18 cellular contexts compared by ENCODE assay signal in the genomic region with DNA sequence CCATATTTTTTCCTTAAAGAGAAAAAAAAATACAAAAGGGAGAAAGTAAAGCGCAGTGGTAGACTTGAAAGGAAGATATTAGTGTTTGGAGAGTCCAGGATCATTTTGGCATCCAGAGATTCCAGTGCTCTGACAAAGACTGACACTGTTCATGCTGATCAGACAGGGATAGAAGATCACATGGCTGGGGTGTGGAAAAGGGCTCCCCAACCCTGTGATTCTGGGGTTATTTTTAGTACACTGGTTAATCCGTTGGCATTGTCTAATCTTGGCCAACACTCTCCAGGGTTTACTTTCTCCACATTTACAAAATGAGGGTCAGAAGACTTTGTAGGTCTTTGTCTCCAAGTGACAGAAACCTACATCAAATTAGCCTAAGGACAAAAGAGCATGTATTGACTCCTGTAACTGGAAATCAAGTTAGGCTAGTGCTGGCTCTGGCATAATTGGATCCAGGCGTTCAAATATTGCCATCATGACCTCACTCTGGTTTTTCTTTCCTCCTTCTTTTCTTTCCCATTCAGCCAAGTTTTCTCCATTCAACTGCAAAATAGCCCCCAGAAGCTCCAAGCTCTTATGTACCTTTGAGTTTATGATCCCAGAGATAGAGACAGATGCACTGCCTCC.
"Had no signal": no experiment of that assay in that cellular context is flagged by ENCODE, and none has a peak within 500 bp of the region (broad histone marks: within the 10 kb centered on the region; RNA-seq: fewer than 3 reads in every experiment).

No MANE protein-coding gene starts in this region.

- H3K27ac Mint-ChIP-seq: naive thymus-derived CD4-positive, alpha-beta T cell had no signal

- ATAC-seq: gastrocnemius medialis; naive thymus-derived CD4-positive, alpha-beta T cell; stimulated activated naive CD8-positive, alpha-beta T cell treated with anti-CD3 and anti-CD28 coated beads, Interleukin-15, Interleukin-2, amounts not matched to agents 100 U/mL and 50 U/mL, for 24 hours had no signal

- H3K4me1 ChIP-seq: colonic mucosa, right atrium auricular region, sigmoid colon, upper lobe of left lung, uterus had no signal

- H3K9me3 ChIP-seq: colonic mucosa, gastrocnemius medialis, left ventricle myocardium inferior, neutrophil, right atrium auricular region, sigmoid colon, tibial artery, upper lobe of left lung, uterus had no signal

- H3K4me3 ChIP-seq: colonic mucosa, gastrocnemius medialis, left ventricle myocardium inferior, lung, right atrium auricular region, sigmoid colon, tibial artery, upper lobe of left lung, uterus had no signal

- DNase-seq: colonic mucosa; dermis blood vessel endothelial cell; gastrocnemius medialis; left ventricle myocardium inferior; mesendoderm; naive thymus-derived CD4-positive, alpha-beta T cell; nephron progenitor cell; posterior cingulate gyrus; sigmoid colon; small intestine; stimulated activated CD4-positive, alpha-beta T cell treated with anti-CD3 and anti-CD28 coated beads, Interleukin-2, amount 100 ng/mL, for 48 hours; stimulated activated naive CD8-positive, alpha-beta T cell treated with anti-CD3 and anti-CD28 coated beads, Interleukin-15, Interleukin-2, amounts not matched to agents 100 U/mL and 50 U/mL, for 24 hours; tibial artery; upper lobe of left lung; uterus had no signal

- H3K36me3 Mint-ChIP-seq: naive thymus-derived CD4-positive, alpha-beta T cell had no signal

- H3K27ac ChIP-seq: colonic mucosa, gastrocnemius medialis, left ventricle myocardium inferior, neutrophil, right atrium auricular region, sigmoid colon, tibial artery, upper lobe of left lung, uterus had no signal

- H3K36me3 ChIP-seq: colonic mucosa, gastrocnemius medialis, left ventricle myocardium inferior, neutrophil, right atrium auricular region, sigmoid colon, tibial artery, upper lobe of left lung, uterus had no signal

- H3K27me3 ChIP-seq: colonic mucosa, gastrocnemius medialis, neutrophil, right atrium auricular region, sigmoid colon, tibial artery, upper lobe of left lung, uterus had no signal

- H3K4me3 Mint-ChIP-seq: naive thymus-derived CD4-positive, alpha-beta T cell; nephron progenitor cell had no signal

- H3K9me3 Mint-ChIP-seq: naive thymus-derived CD4-positive, alpha-beta T cell had no signal
